ENCODE assay signal across 1 cellular context in genomic region chr6:71028236-71028876, GRCh38.
A peak's percentile ranks its signal among the peaks of the same experiment; 100 is the strongest.
TF ChIP-seq lines count a peak whose summit lies in the region.

No MANE protein-coding gene starts in this region.

TF ChIP-seq in H1, 55 proteins besides CTCF, POLR2A, EP300 and RAD21:
- TF ChIP-seq TAF7 (optimal IDR thresholded peaks at IDR 0.05; ENCODE audit: borderline replicate concordance, low read depth, low read length) = no peak
- TF ChIP-seq GABPA (IDR thresholded peaks at IDR 0.05; ENCODE audit: borderline replicate concordance, insufficient read depth, low read length) = no peak
- TF ChIP-seq GTF2F1 (IDR thresholded peaks at IDR 0.05; ENCODE audit: borderline replicate concordance, low read depth, low read length) = no peak
- no peak for TF ChIP-seq CHD2 (IDR thresholded peaks at IDR 0.05; ENCODE audit: low read length)
- TF ChIP-seq MAFK (IDR thresholded peaks at IDR 0.05; ENCODE audit: low read depth, low read length) = peak; percentile 79; the same call in 1 of the 2 replicates
- TF ChIP-seq RXRA (IDR thresholded peaks at IDR 0.05; ENCODE audit: insufficient read depth, low read depth, low read length) = no peak
- TF ChIP-seq, protein P1, sequence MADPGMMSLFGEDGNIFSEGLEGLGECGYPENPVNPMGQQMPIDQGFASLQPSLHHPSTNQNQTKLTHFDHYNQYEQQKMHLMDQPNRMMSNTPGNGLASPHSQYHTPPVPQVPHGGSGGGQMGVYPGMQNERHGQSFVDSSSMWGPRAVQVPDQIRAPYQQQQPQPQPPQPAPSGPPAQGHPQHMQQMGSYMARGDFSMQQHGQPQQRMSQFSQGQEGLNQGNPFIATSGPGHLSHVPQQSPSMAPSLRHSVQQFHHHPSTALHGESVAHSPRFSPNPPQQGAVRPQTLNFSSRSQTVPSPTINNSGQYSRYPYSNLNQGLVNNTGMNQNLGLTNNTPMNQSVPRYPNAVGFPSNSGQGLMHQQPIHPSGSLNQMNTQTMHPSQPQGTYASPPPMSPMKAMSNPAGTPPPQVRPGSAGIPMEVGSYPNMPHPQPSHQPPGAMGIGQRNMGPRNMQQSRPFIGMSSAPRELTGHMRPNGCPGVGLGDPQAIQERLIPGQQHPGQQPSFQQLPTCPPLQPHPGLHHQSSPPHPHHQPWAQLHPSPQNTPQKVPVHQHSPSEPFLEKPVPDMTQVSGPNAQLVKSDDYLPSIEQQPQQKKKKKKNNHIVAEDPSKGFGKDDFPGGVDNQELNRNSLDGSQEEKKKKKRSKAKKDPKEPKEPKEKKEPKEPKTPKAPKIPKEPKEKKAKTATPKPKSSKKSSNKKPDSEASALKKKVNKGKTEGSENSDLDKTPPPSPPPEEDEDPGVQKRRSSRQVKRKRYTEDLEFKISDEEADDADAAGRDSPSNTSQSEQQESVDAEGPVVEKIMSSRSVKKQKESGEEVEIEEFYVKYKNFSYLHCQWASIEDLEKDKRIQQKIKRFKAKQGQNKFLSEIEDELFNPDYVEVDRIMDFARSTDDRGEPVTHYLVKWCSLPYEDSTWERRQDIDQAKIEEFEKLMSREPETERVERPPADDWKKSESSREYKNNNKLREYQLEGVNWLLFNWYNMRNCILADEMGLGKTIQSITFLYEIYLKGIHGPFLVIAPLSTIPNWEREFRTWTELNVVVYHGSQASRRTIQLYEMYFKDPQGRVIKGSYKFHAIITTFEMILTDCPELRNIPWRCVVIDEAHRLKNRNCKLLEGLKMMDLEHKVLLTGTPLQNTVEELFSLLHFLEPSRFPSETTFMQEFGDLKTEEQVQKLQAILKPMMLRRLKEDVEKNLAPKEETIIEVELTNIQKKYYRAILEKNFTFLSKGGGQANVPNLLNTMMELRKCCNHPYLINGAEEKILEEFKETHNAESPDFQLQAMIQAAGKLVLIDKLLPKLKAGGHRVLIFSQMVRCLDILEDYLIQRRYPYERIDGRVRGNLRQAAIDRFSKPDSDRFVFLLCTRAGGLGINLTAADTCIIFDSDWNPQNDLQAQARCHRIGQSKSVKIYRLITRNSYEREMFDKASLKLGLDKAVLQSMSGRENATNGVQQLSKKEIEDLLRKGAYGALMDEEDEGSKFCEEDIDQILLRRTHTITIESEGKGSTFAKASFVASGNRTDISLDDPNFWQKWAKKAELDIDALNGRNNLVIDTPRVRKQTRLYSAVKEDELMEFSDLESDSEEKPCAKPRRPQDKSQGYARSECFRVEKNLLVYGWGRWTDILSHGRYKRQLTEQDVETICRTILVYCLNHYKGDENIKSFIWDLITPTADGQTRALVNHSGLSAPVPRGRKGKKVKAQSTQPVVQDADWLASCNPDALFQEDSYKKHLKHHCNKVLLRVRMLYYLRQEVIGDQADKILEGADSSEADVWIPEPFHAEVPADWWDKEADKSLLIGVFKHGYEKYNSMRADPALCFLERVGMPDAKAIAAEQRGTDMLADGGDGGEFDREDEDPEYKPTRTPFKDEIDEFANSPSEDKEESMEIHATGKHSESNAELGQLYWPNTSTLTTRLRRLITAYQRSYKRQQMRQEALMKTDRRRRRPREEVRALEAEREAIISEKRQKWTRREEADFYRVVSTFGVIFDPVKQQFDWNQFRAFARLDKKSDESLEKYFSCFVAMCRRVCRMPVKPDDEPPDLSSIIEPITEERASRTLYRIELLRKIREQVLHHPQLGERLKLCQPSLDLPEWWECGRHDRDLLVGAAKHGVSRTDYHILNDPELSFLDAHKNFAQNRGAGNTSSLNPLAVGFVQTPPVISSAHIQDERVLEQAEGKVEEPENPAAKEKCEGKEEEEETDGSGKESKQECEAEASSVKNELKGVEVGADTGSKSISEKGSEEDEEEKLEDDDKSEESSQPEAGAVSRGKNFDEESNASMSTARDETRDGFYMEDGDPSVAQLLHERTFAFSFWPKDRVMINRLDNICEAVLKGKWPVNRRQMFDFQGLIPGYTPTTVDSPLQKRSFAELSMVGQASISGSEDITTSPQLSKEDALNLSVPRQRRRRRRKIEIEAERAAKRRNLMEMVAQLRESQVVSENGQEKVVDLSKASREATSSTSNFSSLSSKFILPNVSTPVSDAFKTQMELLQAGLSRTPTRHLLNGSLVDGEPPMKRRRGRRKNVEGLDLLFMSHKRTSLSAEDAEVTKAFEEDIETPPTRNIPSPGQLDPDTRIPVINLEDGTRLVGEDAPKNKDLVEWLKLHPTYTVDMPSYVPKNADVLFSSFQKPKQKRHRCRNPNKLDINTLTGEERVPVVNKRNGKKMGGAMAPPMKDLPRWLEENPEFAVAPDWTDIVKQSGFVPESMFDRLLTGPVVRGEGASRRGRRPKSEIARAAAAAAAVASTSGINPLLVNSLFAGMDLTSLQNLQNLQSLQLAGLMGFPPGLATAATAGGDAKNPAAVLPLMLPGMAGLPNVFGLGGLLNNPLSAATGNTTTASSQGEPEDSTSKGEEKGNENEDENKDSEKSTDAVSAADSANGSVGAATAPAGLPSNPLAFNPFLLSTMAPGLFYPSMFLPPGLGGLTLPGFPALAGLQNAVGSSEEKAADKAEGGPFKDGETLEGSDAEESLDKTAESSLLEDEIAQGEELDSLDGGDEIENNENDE (IDR thresholded peaks at IDR 0.05; ENCODE audit: insufficient replicate concordance, low read length) = no peak
- no peak for TF ChIP-seq BRCA1 (IDR thresholded peaks at IDR 0.05; ENCODE audit: low read depth, low read length)
- TF ChIP-seq TEAD4 (IDR thresholded peaks at IDR 0.05; ENCODE audit: low read depth, low read length) = 0 out of 2 replicates have a peak, but pooled peaks have one; percentile 25
- TF ChIP-seq, protein P2, sequence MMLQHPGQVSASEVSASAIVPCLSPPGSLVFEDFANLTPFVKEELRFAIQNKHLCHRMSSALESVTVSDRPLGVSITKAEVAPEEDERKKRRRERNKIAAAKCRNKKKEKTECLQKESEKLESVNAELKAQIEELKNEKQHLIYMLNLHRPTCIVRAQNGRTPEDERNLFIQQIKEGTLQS (IDR thresholded peaks at IDR 0.05; ENCODE audit: insufficient read depth, low read depth, low read length) = no peak
- peak; percentile 76 for TF ChIP-seq BACH1 (IDR thresholded peaks at IDR 0.05; ENCODE audit: low read length)
